1 cellular context compared by ENCODE assay signal in genomic region chrX:135536883-135537282, GRCh38.
TF ChIP-seq lines count a peak whose summit lies in the region.

No MANE protein-coding gene starts in this region.

TF ChIP-seq in H1, 55 proteins besides CTCF, POLR2A, EP300 and RAD21 (continued from another document):
- TF ChIP-seq NANOG (IDR thresholded peaks at IDR 0.05; ENCODE audit: insufficient read depth, low read depth, low read length, poor library complexity, severe bottlenecking) (no peak), SP2 (IDR thresholded peaks at IDR 0.05; ENCODE audit: low read length) (no peak)
